In the genomic region with DNA sequence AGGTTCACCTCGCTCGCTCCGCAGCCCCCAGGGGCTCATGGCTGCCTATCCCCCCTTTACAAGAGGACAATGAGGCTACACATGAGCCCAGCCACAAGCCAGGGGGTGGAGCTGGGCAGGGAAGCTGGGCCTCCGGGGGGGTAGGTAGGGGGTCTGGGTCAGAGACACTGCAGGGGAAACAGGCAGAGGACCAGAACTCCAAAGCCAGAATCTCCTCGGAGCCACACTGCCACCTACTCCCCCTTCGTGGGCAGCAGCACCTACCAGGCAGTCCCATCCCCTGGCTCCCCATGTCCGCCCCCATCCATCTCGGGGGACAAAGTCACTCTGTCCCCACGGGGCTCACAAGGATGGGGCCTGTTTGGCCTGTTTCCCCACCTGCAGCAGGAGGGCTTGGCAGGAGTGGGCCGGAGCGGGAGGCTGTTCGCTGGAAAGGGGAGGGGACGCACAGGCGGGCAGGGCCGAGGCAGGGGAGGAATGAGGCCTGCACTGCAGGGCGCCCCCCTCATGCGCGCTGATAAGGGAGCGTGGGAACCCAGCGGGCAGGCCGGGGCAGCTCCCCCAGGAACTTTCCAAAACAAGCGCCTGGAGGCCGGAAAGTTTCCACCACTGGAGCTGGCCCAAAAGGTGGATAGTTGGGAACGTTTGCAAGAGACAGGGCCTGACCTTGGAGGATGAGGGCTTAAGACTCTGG, we compare ENCODE assay signal across 8 cellular contexts. TPM values are rescaled to one million over a fixed set of nuclear protein-coding genes. Genes with fewer than 3 reads are reported as not detected.
DNase-seq lines count a peak whose midpoint lies in the region; ATAC-seq and TF ChIP-seq lines count a peak whose summit lies in the region.

No MANE protein-coding gene starts in this region.

- H3K9me3 ChIP-seq in HUES48 (ENCODE audit: control insufficient read depth, insufficient read depth, low read length), result no peaks in the 10 kb centered on the region
- H3K9me3 ChIP-seq in iPS-18c (ENCODE audit: control insufficient read depth, insufficient read depth, low read length), result peaks cover 2% of the 10 kb centered on the region
- no peaks in the 10 kb centered on the region for H3K9me3 ChIP-seq in stomach

- intact Hi-C loops in stomach (cut with DNase I; ENCODE audit: low total_unique reads), result no loop called here

- H3K27me3 ChIP-seq in HUES48 (ENCODE audit: control insufficient read depth, insufficient read depth, low read length) (no peaks in the 10 kb centered on the region), stomach (peaks cover 0 to 30% (median 0%) of the 10 kb centered on the region in 3 donors)

- H3K27ac ChIP-seq in HUES48 (ENCODE audit: low read depth, low read length) (peak overlapping the region; percentile 91), stomach (peak overlapping the region in 4 of 5 donors; percentile 58 to 79 (median 71))

- WGBS in stomach, 5 donors, result 15 to 37% (median 19%) methylated on average over 21 to 24 of the region's 24 CpGs

- TF ChIP-seq CTCF in stomach (IDR thresholded peaks at IDR 0.05), result no peak

- H3K36me3 ChIP-seq in HUES48 (ENCODE audit: control insufficient read depth, insufficient read depth, low read length) (peaks cover 19% of the 10 kb centered on the region), stomach (peaks cover under 1 to 24% (median 16%) of the 10 kb centered on the region in 4 donors)

- TF ChIP-seq POLR2A in stomach (IDR thresholded peaks at IDR 0.05), result no peak

- no peak overlapping the region for H3K9ac ChIP-seq in HUES48 (ENCODE audit: low read depth, low read length)

- peaks cover 21% of the 10 kb centered on the region for H3K4me1 ChIP-seq in HUES48 (ENCODE audit: control insufficient read depth, insufficient read depth, low read length)
- peaks cover 30 to 59% (median 48%) of the 10 kb centered on the region in 4 donors for H3K4me1 ChIP-seq in stomach

- DNase-seq in astrocyte of the hippocampus (ENCODE audit: low read depth, low spot score), result peak; percentile 73
- DNase-seq in stomach, result no peak
- no peak for DNase-seq in NCI-H82 (lab: John Stamatoyannopoulos, UW)
- no peak for DNase-seq in NCI-H446 treated with DMSO at 0.1 percent for 48 hours (lab: John Stamatoyannopoulos, UW)

- TF ChIP-seq EP300 in stomach (IDR thresholded peaks at IDR 0.05), result no peak

- ATAC-seq in HG03571 (IDR thresholded peaks at IDR 0.05; ENCODE audit: unreplicated experiment) (no peak), HG02763 (IDR thresholded peaks at IDR 0.05; ENCODE audit: unreplicated experiment) (no peak)

- H3K4me3 ChIP-seq in HUES48 (ENCODE audit: low read depth, low read length), result peak overlapping the region; percentile 52; the same call in 1 of the 2 replicates
- peak overlapping the region; percentile 81; the same call in 1 of the 2 replicates for H3K4me3 ChIP-seq in iPS-18c (ENCODE audit: insufficient read depth, low read depth, low read length)
- peak overlapping the region; percentile 50 to 76 (median 54) for H3K4me3 ChIP-seq in stomach

RNA-seq across cellular contexts. Expression of a gene that starts 0.5 kb away (rescaled TPM):
- total RNA-seq in stomach, result 10 to 100 TPM in 4 of 5 donors, 1 to 10 TPM in 1; 7.8 to 47.3 (median 15.8) TPM
- polyA plus RNA-seq in stomach, result 10 to 100 TPM in 2 of 3 donors, 1 to 10 TPM in 1; 9.5 to 39.7 (median 15.0) TPM

RNA-seq across cellular contexts. Expression of a gene that starts 19.3 kb away (rescaled TPM):
- 100 to 1,000 TPM in 1 of 5 donors, 10 to 100 TPM in 4; 22.8 to 253 (median 39.7) TPM for total RNA-seq in stomach
- 10 to 100 TPM; 49.9 to 77.6 (median 54.4) TPM for polyA plus RNA-seq in stomach

RNA-seq across cellular contexts. Expression of a gene that starts 41.1 kb away (rescaled TPM):
- total RNA-seq in stomach, result 10 to 100 TPM in 1 of 5 donors, 1 to 10 TPM in 2, not detected in 2; 2.9 to 11.2 (median 7.2) TPM
- polyA plus RNA-seq in stomach, result 1 to 10 TPM in 2 of 3 donors, under 1 TPM in 1; 0.98 to 2.4 (median 1.7) TPM

RNA-seq across cellular contexts. Expression of a gene that starts 52.5 kb away (rescaled TPM):
- 100 to 1,000 TPM in 1 of 5 donors, 10 to 100 TPM in 4; 17.3 to 102 (median 46.9) TPM for total RNA-seq in stomach
- 100 to 1,000 TPM in 1 of 3 donors, 10 to 100 TPM in 2; 14.2 to 134 (median 44.5) TPM for polyA plus RNA-seq in stomach
